32 cellular contexts compared by ENCODE assay signal in genomic region chr16:49901711-49902110, GRCh38. TPM values are rescaled to one million over a fixed set of nuclear protein-coding genes. Genes with fewer than 3 reads are reported as not detected.
"Had no signal": no experiment of that assay in that cellular context is flagged by ENCODE, and none has a peak within 500 bp of the region (broad histone marks: within the 10 kb centered on the region; RNA-seq: fewer than 3 reads in every experiment).

No MANE protein-coding gene starts in this region.

- H3K36me3 ChIP-seq: ascending aorta, cardiac muscle cell had no signal

- H3K4me1 ChIP-seq: ascending aorta had no signal

- H3K4me3 ChIP-seq: ascending aorta, cardiac muscle cell had no signal

- ATAC-seq: activated CD8-positive, alpha-beta T cell treated with anti-CD3 and anti-CD28 coated beads for 36 hours; activated naive CD8-positive, alpha-beta T cell treated with anti-CD3 and anti-CD28 coated beads, Interleukin-2, amount 50 U/mL, for 24 hours; activated T-cell treated with anti-CD3 and anti-CD28 coated beads, Interleukin-2, amount 50 U/mL, for 4 hours; activated T-cell treated with anti-CD3 and anti-CD28 coated beads, Interleukin-2, amount 50 U/mL, for 72 hours; activated T-helper 17 cell treated with anti-CD3 and anti-CD28 coated beads, Interleukin-2, amount 50 U/mL, for 72 hours had no signal

- DNase-seq: activated B cell treated with CpG ODN at 0.5 μM for 24 hours; activated CD4-positive, alpha-beta memory T cell treated with anti-CD3 and anti-CD28 coated beads for 36 hours; activated CD4-positive, alpha-beta T cell treated with anti-CD3 and anti-CD28 coated beads for 4 hours; activated CD4-positive, alpha-beta T cell treated with anti-CD3 and anti-CD28 coated beads, Interleukin-2, amount 10 ng/mL, durations not matched to agents 24 days and 14 days; activated CD4-positive, alpha-beta T cell treated with anti-CD3 and anti-CD28 coated beads, Interleukin-2, amount 50 U/mL, for 1 hour; activated CD4-positive, alpha-beta T cell treated with anti-CD3 and anti-CD28 coated beads, Interleukin-2, amount 50 U/mL, for 4 hours; activated CD4-positive, CD25-positive, alpha-beta regulatory T cell treated with anti-CD3 and anti-CD28 coated beads, Interleukin-2, amount 50 U/mL, for 72 hours; activated CD8-positive, alpha-beta memory T cell treated with anti-CD3 and anti-CD28 coated beads, Interleukin-2, amount 50 U/mL, for 4 hours; activated CD8-positive, alpha-beta T cell treated with anti-CD3 and anti-CD28 coated beads for 36 hours; activated effector memory CD4-positive, alpha-beta T cell treated with anti-CD3 and anti-CD28 coated beads, Interleukin-2, amount 50 U/mL, for 16 hours; activated gamma-delta T cell treated with Interleukin-2 at 50 U/mL for 16 hours; activated naive CD4-positive, alpha-beta T cell; activated naive CD4-positive, alpha-beta T cell treated with anti-CD3 and anti-CD28 coated beads, Interleukin-2, amount 10 ng/mL, durations not matched to agents 7 days and 5 days; activated naive CD8-positive, alpha-beta T cell treated with anti-CD3 and anti-CD28 coated beads, Interleukin-2, amount 10 ng/mL, durations not matched to agents 7 days and 5 days; activated naive CD8-positive, alpha-beta T cell treated with anti-CD3 and anti-CD28 coated beads, Interleukin-2, amount 50 U/mL, for 24 hours; activated T-cell treated with anti-CD3 and anti-CD28 coated beads for 4 hours; activated T-cell treated with anti-CD3 and anti-CD28 coated beads, Interleukin-2, amount 50 U/mL, for 1 hour; activated T-cell treated with anti-CD3 and anti-CD28 coated beads, Interleukin-2, amount 50 U/mL, for 4 hours; activated T-cell treated with anti-CD3 and anti-CD28 coated beads, Interleukin-2, amount 50 U/mL, for 72 hours; amygdala; anterior cingulate cortex; caudate nucleus; cerebellar nuclear complex; T-helper 1 cell; T-helper 2 cell; T-helper 9 cell had no signal

- H3K27ac ChIP-seq: ascending aorta, cardiac muscle cell, VCaP had no signal

- H3K9me3 ChIP-seq: ascending aorta had no signal

- H3K27me3 ChIP-seq: ascending aorta, cardiac muscle cell had no signal

RNA-seq across cellular contexts. Expression of gene ZNF423, which starts 45.8 kb away (rescaled TPM):
- total RNA-seq: activated B cell treated with CpG ODN at 0.5 μM for 24 hours; activated CD4-positive, alpha-beta memory T cell treated with anti-CD3 and anti-CD28 coated beads for 36 hours; activated CD4-positive, alpha-beta T cell treated with anti-CD3 and anti-CD28 coated beads, Interleukin-2, amount 10 ng/mL, durations not matched to agents 24 days and 14 days; activated CD8-positive, alpha-beta memory T cell treated with anti-CD3 and anti-CD28 coated beads for 36 hours; activated CD8-positive, alpha-beta T cell treated with anti-CD3 and anti-CD28 coated beads for 36 hours; activated T-cell treated with anti-CD3 and anti-CD28 coated beads, Interleukin-2, amount 50 U/mL, for 72 hours; activated T-helper 1 cell treated with anti-CD3 and anti-CD28 coated beads, Interleukin-12 subunit alpha, Interleukin-12 subunit beta, Interleukin-2, Interleukin-4 antibody, amounts not matched to agents 30 ng/mL and 10 ng/mL and 1 ng/mL, durations not matched to agents 14 hours and 24 hours and 36 hours; activated T-helper 17 cell treated with anti-CD3 and anti-CD28 coated beads, Interleukin-2, amount 50 U/mL, for 72 hours had no signal
